In the genomic region with DNA sequence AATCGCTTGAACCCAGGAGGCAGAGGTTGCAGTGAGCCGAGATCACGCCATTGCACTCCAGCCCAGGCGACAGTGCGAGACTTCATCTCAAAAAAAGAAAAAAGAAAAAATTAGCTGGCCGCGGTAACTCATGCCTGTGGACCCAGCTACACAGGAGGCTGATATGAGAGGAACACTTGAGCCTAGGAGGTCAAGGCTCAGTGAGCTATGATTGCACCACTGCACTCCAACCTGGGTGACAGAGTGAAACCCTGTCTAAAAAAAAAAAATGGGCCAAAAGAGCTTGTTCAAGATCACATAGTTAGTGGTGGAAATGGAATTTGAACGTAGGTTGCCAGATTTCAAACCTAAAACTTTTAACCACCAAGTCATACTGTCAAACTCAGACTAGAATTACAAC, we compare ENCODE assay signal across 28 cellular contexts.
DNase-seq lines count a peak whose midpoint lies in the region; ATAC-seq lines count a peak whose summit lies in the region.
"Had no signal": no experiment of that assay in that cellular context is flagged by ENCODE, and none has a peak within 500 bp of the region (broad histone marks: within the 10 kb centered on the region; RNA-seq: fewer than 3 reads in every experiment).

No MANE protein-coding gene starts in this region.

- peaks cover 10 to 46% (median 34%) of the 10 kb centered on the region in 10 experiments for H3K4me1 ChIP-seq in BLaER1 treated with 17β-estradiol and CSF1 and Interleukin-3, amounts not matched to agents 10 nM and 100 nM
- H3K4me1 ChIP-seq: parathyroid adenoma had no signal

- no peaks in the 10 kb centered on the region for H3K36me3 ChIP-seq in BLaER1 treated with 17β-estradiol and CSF1 and Interleukin-3, amounts not matched to agents 10 nM and 100 nM
- H3K36me3 ChIP-seq: left ventricle myocardium inferior, right atrium auricular region had no signal

- intact Hi-C loops in posterior cingulate gyrus (cut with DNase I), result no loop called here

- H3K9me3 ChIP-seq in BLaER1 treated with 17β-estradiol and CSF1 and Interleukin-3, amounts not matched to agents 10 nM and 100 nM (replicated peaks in 1 of 11), result no peaks in the 10 kb centered on the region
- H3K9me3 ChIP-seq: left ventricle myocardium inferior, right atrium auricular region had no signal

- no peak overlapping the region for H3K27ac ChIP-seq in BLaER1 treated with 17β-estradiol and CSF1 and Interleukin-3, amounts not matched to agents 10 nM and 100 nM
- H3K27ac ChIP-seq: epithelial cell of prostate, left ventricle myocardium inferior, parathyroid adenoma, right atrium auricular region had no signal

- no peak overlapping the region for H3K9ac ChIP-seq in BLaER1 treated with 17β-estradiol and CSF1 and Interleukin-3, amounts not matched to agents 10 nM and 100 nM
- H3K9ac ChIP-seq: parathyroid adenoma had no signal

- DNase-seq in islet precursor cell (peak; percentile 11), SHP77 treated with DMSO at 0.1 percent for 48 hours (lab: John Stamatoyannopoulos, UW) (no peak), T1000 (lab: John Stamatoyannopoulos, UW) (no peak), posterior cingulate gyrus (no peak), OCI-M2 (lab: John Stamatoyannopoulos, UW; ENCODE audit: unreplicated experiment) (no peak)
- DNase-seq: activated CD4-positive, alpha-beta T cell treated with anti-CD3 and anti-CD28 coated beads, Interleukin-2, amount 50 U/mL, for 4 hours; activated naive CD4-positive, alpha-beta T cell treated with anti-CD3 and anti-CD28 coated beads for 36 hours; AML-193; CD8-positive, alpha-beta memory T cell; GOT3; HFFc6; Karpas-422; left ventricle myocardium inferior; NCI-H1436; NCI-H2081; NCI-H2227 treated with DMSO at 0.1 percent for 48 hours; NCI-H69; Right ventricle myocardium superior; stimulated activated naive CD8-positive, alpha-beta T cell treated with anti-CD3 and anti-CD28 coated beads, Interleukin-15, Interleukin-2, amounts not matched to agents 100 U/mL and 50 U/mL, for 24 hours; T-helper 2 cell had no signal

- no peaks in the 10 kb centered on the region for H4K20me1 ChIP-seq in BLaER1 treated with 17β-estradiol and CSF1 and Interleukin-3, amounts not matched to agents 10 nM and 100 nM

- no peaks in the 10 kb centered on the region for H3K27me3 ChIP-seq in BLaER1 treated with 17β-estradiol and CSF1 and Interleukin-3, amounts not matched to agents 10 nM and 100 nM
- H3K27me3 ChIP-seq: right atrium auricular region had no signal

- peak overlapping the region in 8 of 11 experiments; percentile 7 to 55 (median 40); a peak in 13 of 22 replicates for H3K4me2 ChIP-seq in BLaER1 treated with 17β-estradiol and CSF1 and Interleukin-3, amounts not matched to agents 10 nM and 100 nM
- H3K4me2 ChIP-seq: smooth muscle cell had no signal

- ATAC-seq in GM18868 (IDR thresholded peaks at IDR 0.05; ENCODE audit: unreplicated experiment), result peak; percentile 56
- ATAC-seq in HG03342 (IDR thresholded peaks at IDR 0.05; ENCODE audit: unreplicated experiment), result peak; percentile 58
- ATAC-seq: Panc1 had no signal

- H3K4me3 ChIP-seq in BLaER1 treated with 17β-estradiol and CSF1 and Interleukin-3, amounts not matched to agents 10 nM and 100 nM, result no peak overlapping the region
- H3K4me3 ChIP-seq: left ventricle myocardium inferior, right atrium auricular region, smooth muscle cell had no signal
